8 cellular contexts compared by ENCODE assay signal in the genomic region with DNA sequence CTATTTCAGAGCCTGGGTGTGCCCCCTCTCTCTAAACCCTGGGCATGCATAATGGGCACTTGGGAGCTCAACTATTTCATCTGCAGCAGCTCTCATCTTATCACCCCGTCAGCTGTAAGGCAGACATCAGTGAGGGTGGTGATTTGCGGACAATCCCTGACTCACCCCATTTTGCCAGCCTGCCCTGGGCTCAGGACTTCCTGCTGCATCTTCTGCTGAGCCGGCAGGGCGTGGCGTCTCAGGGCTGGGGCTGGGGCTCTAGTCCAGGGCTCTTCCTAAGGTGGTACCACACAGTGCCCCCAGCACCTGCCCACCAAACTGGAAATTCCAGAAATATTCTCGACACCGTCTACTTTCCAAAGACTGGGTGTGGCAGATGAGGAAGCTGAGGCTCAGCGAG. TPM values are rescaled to one million over a fixed set of nuclear protein-coding genes. Genes with fewer than 3 reads are reported as not detected.
DNase-seq lines count a peak whose midpoint lies in the region; ATAC-seq and TF ChIP-seq lines count a peak whose summit lies in the region.
"Had no signal": no experiment of that assay in that cellular context is flagged by ENCODE, and none has a peak within 500 bp of the region (broad histone marks: within the 10 kb centered on the region; RNA-seq: fewer than 3 reads in every experiment).

No MANE protein-coding gene starts in this region.

- no peak overlapping the region for H2AFZ ChIP-seq in PC-3 (ENCODE audit: low read length)
- no peak overlapping the region for H2AFZ ChIP-seq in trophoblast cell (ENCODE audit: insufficient read depth, low read length, poor library complexity)

- no peak overlapping the region for H3K9ac ChIP-seq in PC-3 (ENCODE audit: low read length)
- no peak overlapping the region for H3K9ac ChIP-seq in trophoblast cell (ENCODE audit: low read length)

- no peak overlapping the region for H4K12ac ChIP-seq in trophoblast cell (ENCODE audit: low read depth, low read length)

- H3K4me1 ChIP-seq in PC-3 (ENCODE audit: insufficient read depth, low read length) (0 out of 2 replicates have a peak, but pooled peaks cover 6% of the 10 kb centered on the region), left ventricle myocardium inferior (peaks cover 28% of the 10 kb centered on the region), stomach (peaks cover 8 to 71% (median 11%) of the 10 kb centered on the region in 4 donors), trophoblast cell (ENCODE audit: control insufficient read depth in 1 of 2, insufficient read depth in 2 of 2, low read length in 2 of 2) (no peaks in the 10 kb centered on the region)

- no peak overlapping the region for H3K4ac ChIP-seq in trophoblast cell (ENCODE audit: low read depth, low read length)

- no peak overlapping the region for H4K91ac ChIP-seq in trophoblast cell (ENCODE audit: low read depth, low read length)

- no peak overlapping the region for H2BK120ac ChIP-seq in trophoblast cell (ENCODE audit: insufficient read depth, low read length, poor library complexity)

- H3K4me3 ChIP-seq in PC-3 (ENCODE audit: low read length) (no peak overlapping the region), left ventricle myocardium inferior (no peak overlapping the region), stomach (no peak overlapping the region), trophoblast cell (ENCODE audit: low read depth, low read length) (no peak overlapping the region)

- no peaks in the 10 kb centered on the region for H4K20me1 ChIP-seq in PC-3 (ENCODE audit: low read length)

- H2BK12ac ChIP-seq in trophoblast cell (ENCODE audit: low read length), result no peak overlapping the region

- no peak overlapping the region for H4K8ac ChIP-seq in trophoblast cell (ENCODE audit: low read depth, low read length)

- H3K9me3 ChIP-seq in PC-3 (ENCODE audit: low read length) (no peaks in the 10 kb centered on the region), left ventricle myocardium inferior (replicated peaks) (no peaks in the 10 kb centered on the region), stomach (no peaks in the 10 kb centered on the region), trophoblast cell (ENCODE audit: insufficient read depth, low read depth, low read length) (peaks cover 1% of the 10 kb centered on the region)

- no peak overlapping the region for H3K14ac ChIP-seq in trophoblast cell (ENCODE audit: low read length)

- H3K27ac ChIP-seq in PC-3 (ENCODE audit: low read length), result no peak overlapping the region
- H3K27ac ChIP-seq in left ventricle myocardium inferior (replicated peaks), result no peak overlapping the region
- H3K27ac ChIP-seq in stomach, result peak overlapping the region in 4 of 5 donors; percentile 1 to 81 (median 71)
- H3K27ac ChIP-seq in trophoblast cell (ENCODE audit: low read depth, low read length), result no peak overlapping the region

- H2AK5ac ChIP-seq in trophoblast cell (ENCODE audit: low read length), result no peak overlapping the region

- DNase-seq in PC-3 (peak; percentile 45), activated T-cell treated with anti-CD3 and anti-CD28 coated beads for 4 hours (peak; percentile 37), left ventricle myocardium inferior (peak; percentile 51), stomach (peak; percentile 44), trophoblast cell (no peak), OCI-M2 (lab: John Stamatoyannopoulos, UW; ENCODE audit: unreplicated experiment) (no peak)
- DNase-seq: cerebellar nuclear complex had no signal

- H3K27me3 ChIP-seq in PC-3 (ENCODE audit: low read length), result no peaks in the 10 kb centered on the region
- no peaks in the 10 kb centered on the region for H3K27me3 ChIP-seq in left ventricle myocardium inferior (ENCODE audit: low read depth)
- no peaks in the 10 kb centered on the region for H3K27me3 ChIP-seq in stomach
- no peaks in the 10 kb centered on the region for H3K27me3 ChIP-seq in trophoblast cell (ENCODE audit: insufficient read depth, low read length)

- TF ChIP-seq POLR2A in stomach (IDR thresholded peaks at IDR 0.05), result no peak

- no peak for TF ChIP-seq EP300 in stomach (IDR thresholded peaks at IDR 0.05)

- no peaks in the 10 kb centered on the region for H3K9me2 ChIP-seq in PC-3 (replicated peaks; ENCODE audit: low read length)

- 55 to 79% (median 57%) methylated on average over 7 to 8 of the region's 8 CpGs for WGBS in stomach, 5 donors
- WGBS in trophoblast cell (ENCODE audit: extremely low coverage, insufficient coverage, insufficient read length), result no CpG with 5 or more reads among the region's 8 CpGs

- intact Hi-C loops in PC-3 (cut with micrococcal nuclease), result no loop called here
- intact Hi-C loops in left ventricle myocardium inferior (cut with micrococcal nuclease), result no loop called here
- intact Hi-C loops in stomach (cut with DNase I; ENCODE audit: low total_unique reads), result no loop called here

- no peak for TF ChIP-seq CTCF in PC-3 (conservative IDR thresholded peaks at IDR 0.05; ENCODE audit: low read depth, low read length)
- no peak for TF ChIP-seq CTCF in left ventricle myocardium inferior (IDR thresholded peaks at IDR 0.05; ENCODE audit: borderline replicate concordance)
- no peak for TF ChIP-seq CTCF in stomach (IDR thresholded peaks at IDR 0.05)

- CTCF ChIA-PET in PC-3 (lab: Charles Lee), result no interaction called here

- H3K36me3 ChIP-seq in PC-3 (ENCODE audit: low read depth, low read length), result no peaks in the 10 kb centered on the region
- no peaks in the 10 kb centered on the region for H3K36me3 ChIP-seq in left ventricle myocardium inferior
- H3K36me3 ChIP-seq in stomach, result no peaks in the 10 kb centered on the region
- no peaks in the 10 kb centered on the region for H3K36me3 ChIP-seq in trophoblast cell (ENCODE audit: control insufficient read depth in 1 of 2, insufficient read depth in 2 of 2, low read length in 2 of 2)

- H3K79me2 ChIP-seq in PC-3 (ENCODE audit: low read length) (no peaks in the 10 kb centered on the region), trophoblast cell (ENCODE audit: control insufficient read depth, insufficient read depth, low read length, poor library complexity) (no peaks in the 10 kb centered on the region)

- H2BK5ac ChIP-seq in trophoblast cell (ENCODE audit: low read depth, low read length, poor library complexity), result no peak overlapping the region

- H3K23ac ChIP-seq in trophoblast cell (ENCODE audit: low read length), result no peak overlapping the region

- POLR2A ChIA-PET in PC-3 (lab: Charles Lee; ENCODE audit: unreplicated experiment), result no interaction called here

- ATAC-seq in PC-3, result peak; percentile 72
- no peak for ATAC-seq in HG02798 (IDR thresholded peaks at IDR 0.05; ENCODE audit: poor library complexity, unreplicated experiment)

- no peak overlapping the region for H3K18ac ChIP-seq in trophoblast cell (ENCODE audit: low read length)

- H3K4me2 ChIP-seq in PC-3 (ENCODE audit: low read length), result no peak overlapping the region
- no peak overlapping the region for H3K4me2 ChIP-seq in trophoblast cell (ENCODE audit: low read length)

- no peaks in the 10 kb centered on the region for H3F3A ChIP-seq in PC-3 (ENCODE audit: low read length, unreplicated experiment)

- no peaks in the 10 kb centered on the region for H3K79me1 ChIP-seq in trophoblast cell (ENCODE audit: low read length)

- no TSS peak for BruUV-seq in PC-3 (replicated peaks; lab: Mats Ljungman, UMichigan)

RNA-seq across cellular contexts. Expression of a gene that starts 0.9 kb away (rescaled TPM):
- total RNA-seq in PC-3 (2014; rRNA removed) (not detected in 2 replicates), left ventricle myocardium inferior (3.5 TPM), stomach (10 to 100 TPM in 3 of 5 donors, 1 to 10 TPM in 1, under 1 TPM in 1; 0.29 to 75.4 (median 10.1) TPM)
- polyA plus RNA-seq in stomach, result 1 to 10 TPM; 3.1 to 6.6 (median 4.2) TPM
- polyA plus RNA-seq in trophoblast cell (2013), result 0.04 TPM in 1 of 2 replicates, not detected in the other

Comparison
In these comparisons a context has a peak if more than half of its experiments do, and no peak if none do; other contexts are left out.
1. DNase-seq: peak in PC-3 (single experiment), activated T-cell treated with anti-CD3 and anti-CD28 coated beads for 4 hours (single experiment), left ventricle myocardium inferior (single experiment) and stomach (single experiment); none in trophoblast cell (0 of 2) and OCI-M2 (single experiment).
2. H3K27ac ChIP-seq: peak in stomach (4 of 5); none in PC-3 (single experiment), left ventricle myocardium inferior (single experiment) and trophoblast cell (single experiment).